ENCODE assay signal across 22 cellular contexts in genomic region chr1:49293016-49293415, GRCh38.
"Had no signal": no experiment of that assay in that cellular context is flagged by ENCODE, and none has a peak within 500 bp of the region (broad histone marks: within the 10 kb centered on the region; RNA-seq: fewer than 3 reads in every experiment).

No MANE protein-coding gene starts in this region.

- H3K27me3 ChIP-seq: gastroesophageal sphincter, hepatocyte, pancreas, upper lobe of left lung had no signal

- H3K27ac ChIP-seq: gastroesophageal sphincter, hepatocyte, pancreas, psoas muscle, upper lobe of left lung had no signal

- DNase-seq: activated B cell treated with CpG ODN at 0.5 μM for 24 hours; activated CD4-positive, alpha-beta T cell treated with anti-CD3 and anti-CD28 coated beads, Interleukin-2, amount 50 U/mL, for 1 hour; activated CD8-positive, alpha-beta T cell treated with anti-CD3 and anti-CD28 coated beads for 36 hours; activated naive CD4-positive, alpha-beta T cell; activated T-cell treated with anti-CD3 and anti-CD28 coated beads, Interleukin-2, amount 50 U/mL, for 72 hours; dermis blood vessel endothelial cell; effector memory CD4-positive, alpha-beta T cell; islet precursor cell; naive B cell; nephron progenitor cell; psoas muscle; stimulated activated CD4-positive, alpha-beta T cell treated with anti-CD3 and anti-CD28 coated beads, Interleukin-12 subunit alpha, Interleukin-12 subunit beta, amount 100 ng/mL, for 4 hours; stimulated activated CD4-positive, alpha-beta T cell treated with anti-CD3 and anti-CD28 coated beads, Interleukin-4, amount 100 ng/mL, for 1 hour; stimulated activated naive CD8-positive, alpha-beta T cell treated with anti-CD3 and anti-CD28 coated beads, Interleukin-15, Interleukin-2, amounts not matched to agents 100 U/mL and 50 U/mL, for 24 hours; T-helper 1 cell had no signal

- H3K9me3 ChIP-seq: pancreas, psoas muscle had no signal

- H3K4me1 ChIP-seq: gastroesophageal sphincter, pancreas, psoas muscle, upper lobe of left lung had no signal

- H3K4me3 ChIP-seq: gastroesophageal sphincter, hepatocyte, pancreas, psoas muscle, upper lobe of left lung had no signal

- H3K36me3 ChIP-seq: gastroesophageal sphincter, pancreas, upper lobe of left lung had no signal

- FAIRE-seq: bronchial epithelial cell, colon, pancreas had no signal

- ATAC-seq: activated CD8-positive, alpha-beta T cell treated with anti-CD3 and anti-CD28 coated beads for 36 hours; activated naive CD4-positive, alpha-beta T cell treated with anti-CD3 and anti-CD28 coated beads, Interleukin-2, amount 50 U/mL, for 72 hours; activated T-cell treated with anti-CD3 and anti-CD28 coated beads, Interleukin-2, amount 50 U/mL, for 72 hours; gastroesophageal sphincter; pancreas; psoas muscle; stimulated activated naive CD8-positive, alpha-beta T cell treated with anti-CD3 and anti-CD28 coated beads, Interleukin-15, Interleukin-2, amounts not matched to agents 100 U/mL and 50 U/mL, for 24 hours had no signal
